ENCODE assay signal across 14 cellular contexts in the genomic region with DNA sequence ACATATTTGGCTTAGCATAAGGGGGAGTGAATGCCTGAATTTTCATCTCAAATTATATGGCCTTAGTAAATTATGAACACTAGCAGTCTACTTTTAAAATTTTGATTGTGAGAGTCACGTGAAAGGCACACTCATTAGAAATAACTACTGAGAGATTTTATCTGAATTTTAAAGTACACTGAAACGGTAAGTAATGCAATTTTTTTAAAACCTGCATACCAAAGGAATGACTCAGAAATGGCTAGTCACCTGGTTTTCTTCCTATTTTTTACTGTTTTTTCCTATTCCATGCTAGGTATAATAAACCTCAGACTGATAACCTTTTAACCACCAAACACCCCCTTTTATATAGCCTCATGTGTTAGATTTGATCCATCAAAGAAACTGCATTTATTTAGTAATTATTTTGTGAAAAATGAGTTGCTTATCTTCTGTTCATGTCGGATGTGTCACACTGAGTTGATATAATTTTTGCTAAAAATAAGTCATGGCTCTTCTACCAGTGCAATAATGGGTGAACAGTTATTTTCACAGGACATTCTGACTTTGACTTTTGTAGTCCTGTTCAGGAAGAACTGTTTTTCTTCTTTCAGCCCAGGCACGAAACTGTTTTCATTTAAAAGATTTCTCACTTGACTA. TPM values are rescaled to one million over a fixed set of nuclear protein-coding genes. Genes with fewer than 3 reads are reported as not detected.
A peak's percentile ranks its signal among the peaks of the same experiment; 100 is the strongest.
DNase-seq lines count a peak whose midpoint lies in the region; ATAC-seq and TF ChIP-seq lines count a peak whose summit lies in the region.
"Had no signal": no experiment of that assay in that cellular context is flagged by ENCODE, and none has a peak within 500 bp of the region (broad histone marks: within the 10 kb centered on the region; RNA-seq: fewer than 3 reads in every experiment).

No MANE protein-coding gene starts in this region.

- H3K36me3 ChIP-seq in mammary epithelial cell (ENCODE audit: insufficient read depth, low read length) (peaks cover 3% of the 10 kb centered on the region), tibial artery (no peaks in the 10 kb centered on the region)
- H3K36me3 ChIP-seq: SJCRH30 had no signal

- WGBS in mammary epithelial cell (ENCODE audit: low coverage, missing lambda C conversion rate): 43% methylated on average over 4 of the region's 4 CpGs

- intact Hi-C loops in mammary epithelial cell (cut with micrococcal nuclease) (no loop called here), tibial artery (cut with DNase I; ENCODE audit: low total_unique reads) (no loop called here)

- no peak overlapping the region for H3K4me3 ChIP-seq in mammary epithelial cell (replicated peaks in 1 of 3; ENCODE audit: insufficient read depth in 1 of 3, low read depth in 2 of 3, low read length in 3 of 3)
- H3K4me3 ChIP-seq in tibial artery: no peak overlapping the region
- H3K4me3 ChIP-seq: SJCRH30 had no signal

- H3K9ac ChIP-seq in mammary epithelial cell (ENCODE audit: insufficient read depth, low read length): no peak overlapping the region

- no peak for ATAC-seq in GM18870 (IDR thresholded peaks at IDR 0.05; ENCODE audit: unreplicated experiment)
- ATAC-seq: activated T-helper 17 cell treated with anti-CD3 and anti-CD28 coated beads, Interleukin-2, amount 50 U/mL, for 72 hours had no signal

- DNase-seq in M059J (ENCODE audit: low read depth): peak; percentile 79
- DNase-seq in mammary epithelial cell: peak; percentile 32
- DNase-seq in kidney glomerular epithelial cell (lab: John Stamatoyannopoulos, UW): peak; percentile 64
- no peak for DNase-seq in tibial artery
- no peak for DNase-seq in T-helper 9 cell
- no peak for DNase-seq in KBM-7
- DNase-seq: activated CD4-positive, alpha-beta memory T cell treated with anti-CD3 and anti-CD28 coated beads for 36 hours; effector CD4-positive, alpha-beta T cell; NCI-H2171; occipital lobe; stimulated activated naive CD4-positive, alpha-beta T cell had no signal

- dilution Hi-C loops in mammary epithelial cell (cut with HindIII; ENCODE audit: low sequenced_read_pairs): no loop called here

- H3K27me3 ChIP-seq in mammary epithelial cell (ENCODE audit: insufficient read depth, low read length) (no peaks in the 10 kb centered on the region), tibial artery (no peaks in the 10 kb centered on the region)
- H3K27me3 ChIP-seq: SJCRH30 had no signal

- H2AFZ ChIP-seq in mammary epithelial cell (ENCODE audit: low read depth, low read length): no peak overlapping the region

- H3K4me1 ChIP-seq in mammary epithelial cell (ENCODE audit: insufficient read depth, low read length) (peaks cover 4% of the 10 kb centered on the region), tibial artery (peaks cover 0 to 74% (median 20%) of the 10 kb centered on the region in 4 donors)
- H3K4me1 ChIP-seq: SJCRH30 had no signal

- no peaks in the 10 kb centered on the region for H4K20me1 ChIP-seq in mammary epithelial cell (ENCODE audit: insufficient read depth, low read length)

- H3K9me3 ChIP-seq in mammary epithelial cell (replicated peaks; ENCODE audit: insufficient read depth, low read length) (no peaks in the 10 kb centered on the region), tibial artery (no peaks in the 10 kb centered on the region)
- H3K9me3 ChIP-seq: SJCRH30 had no signal

- H3K4me2 ChIP-seq in mammary epithelial cell (ENCODE audit: insufficient read depth, low read depth, low read length): peak overlapping the region; percentile 24

- H3K27ac ChIP-seq in mammary epithelial cell (ENCODE audit: insufficient read depth, low read depth, low read length): peak overlapping the region; percentile 53
- peak overlapping the region; percentile 48 for H3K27ac ChIP-seq in tibial artery
- H3K27ac ChIP-seq: SJCRH30 had no signal

- in situ Hi-C loops in mammary epithelial cell (cut with MboI; ENCODE audit: low sequenced_read_pairs in 2 of 2): no loop called here
- in situ Hi-C loops in KBM-7 (cut with MboI; ENCODE audit: low pct_unique_long_range_greater_than_20kb, low sequenced_read_pairs): no loop called here

- no peak for TF ChIP-seq CTCF in mammary epithelial cell (conservative IDR thresholded peaks at IDR 0.05 in 1 of 2, IDR thresholded peaks at IDR 0.05 in 1 of 2; ENCODE audit: extremely low read depth in 1 of 2, insufficient read depth in 1 of 2, low read depth in 1 of 2, low read length in 2 of 2)
- no peak for TF ChIP-seq CTCF in tibial artery (IDR thresholded peaks at IDR 0.05)

- peaks cover 7% of the 10 kb centered on the region for H3K79me2 ChIP-seq in mammary epithelial cell (ENCODE audit: insufficient read depth, low read length)

- CTCF ChIA-PET in mammary epithelial cell (lab: Charles Lee; ENCODE audit: low non-redundant PET): no interaction called here

- BruUV-seq in mammary epithelial cell (replicated peaks; lab: Mats Ljungman, UMichigan): no TSS peak

RNA-seq across cellular contexts. Expression of gene CPEB2, which starts 40.4 kb away (rescaled TPM):
- total RNA-seq in M059J (2014; rRNA removed; shearing (Covaris generic)): 5.5 and 6.2 TPM in 2 replicates
- total RNA-seq in mammary epithelial cell: 10 to 100 TPM; 16.1 to 21.5 TPM
- 2.4 TPM for polyA plus RNA-seq in mammary epithelial cell
- polyA minus RNA-seq in mammary epithelial cell: 2.6 TPM

Comparison
In these comparisons a context has a peak if more than half of its experiments do, and no peak if none do; other contexts are left out.
1. DNase-seq: peak in M059J (single experiment), mammary epithelial cell (single experiment) and kidney glomerular epithelial cell (single experiment); none in tibial artery (0 of 2), T-helper 9 cell (single experiment) and KBM-7 (single experiment).